In the genomic region with DNA sequence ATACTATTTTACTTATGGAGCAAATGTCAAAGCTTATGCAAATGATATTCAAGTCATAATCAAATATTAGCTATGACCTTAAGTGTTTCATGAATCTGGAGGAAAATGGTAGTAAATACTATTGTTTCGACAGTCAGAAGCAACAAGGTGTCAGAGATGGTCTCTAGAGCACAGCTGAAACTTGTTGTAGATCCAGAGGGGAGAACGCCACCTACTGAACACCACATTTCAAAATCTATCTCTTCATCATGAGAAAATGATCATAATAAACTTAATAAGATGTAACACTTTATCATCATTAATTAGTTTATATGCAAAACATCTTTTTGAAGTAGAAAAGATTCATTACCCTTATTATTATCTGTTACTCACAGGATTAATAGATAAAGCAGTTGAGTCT, we compare ENCODE assay signal across 13 cellular contexts.
DNase-seq lines count a peak whose midpoint lies in the region; TF ChIP-seq lines count a peak whose summit lies in the region.
"Had no signal": no experiment of that assay in that cellular context is flagged by ENCODE, and none has a peak within 500 bp of the region (broad histone marks: within the 10 kb centered on the region; RNA-seq: fewer than 3 reads in every experiment).

No MANE protein-coding gene starts in this region.

- POLR2A ChIA-PET in PC-9 (lab: Charles Lee; ENCODE audit: unreplicated experiment): no interaction called here

- BruUV-seq in PC-9 (replicated peaks; lab: Mats Ljungman, UMichigan): no TSS peak

- H3K4me1 ChIP-seq in PC-9 (replicated peaks; ENCODE audit: insufficient read depth): no peaks in the 10 kb centered on the region
- H3K4me1 ChIP-seq: Caco-2 had no signal

- no peak overlapping the region for H3K4me2 ChIP-seq in PC-9

- no peak overlapping the region for H3K4me3 ChIP-seq in PC-9

- H3F3A ChIP-seq in PC-9 (ENCODE audit: insufficient read depth, low read depth): no peaks in the 10 kb centered on the region

- no peaks in the 10 kb centered on the region; the same call in 1 of the 2 replicates for H3K9me3 ChIP-seq in PC-9 (ENCODE audit: insufficient read depth, low read depth)

- H2AFZ ChIP-seq in PC-9: no peak overlapping the region

- intact Hi-C loops in PC-9 (cut with micrococcal nuclease; ENCODE audit: unreplicated experiment): no loop called here

- H3K36me3 ChIP-seq in PC-9 (ENCODE audit: low read depth): no peaks in the 10 kb centered on the region

- TF ChIP-seq CTCF in PC-9 (conservative IDR thresholded peaks at IDR 0.05): no peak

- no peaks in the 10 kb centered on the region for H3K27me3 ChIP-seq in PC-9 (ENCODE audit: insufficient read depth, low read depth)

- H4K20me1 ChIP-seq in PC-9 (ENCODE audit: insufficient read depth): no peaks in the 10 kb centered on the region

- no peak overlapping the region for H3K27ac ChIP-seq in PC-9
- H3K27ac ChIP-seq: epithelial cell of prostate had no signal

- no peak for TF ChIP-seq EP300 in Ishikawa (IDR thresholded peaks at IDR 0.05; ENCODE audit: borderline replicate concordance)

- DNase-seq in stimulated activated CD4-positive, alpha-beta T cell treated with anti-CD3 and anti-CD28 coated beads, Interleukin-2, amount 100 ng/mL, for 4 hours (ENCODE audit: low read depth): peak; percentile 6
- DNase-seq in stimulated activated CD4-positive, alpha-beta T cell treated with anti-CD3 and anti-CD28 coated beads, Interleukin-2, amount 100 ng/mL, for 24 hours: no peak
- DNase-seq in amniotic epithelial cell (ENCODE audit: low read depth): peak; percentile 33
- DNase-seq in ureter (ENCODE audit: low spot score): no peak
- DNase-seq in PC-9: no peak
- DNase-seq in NOMO-1 treated with DMSO at 0.1 percent for 48 hours (lab: John Stamatoyannopoulos, UW; ENCODE audit: unreplicated experiment): no peak
- no peak for DNase-seq in activated CD8-positive, alpha-beta memory T cell treated with anti-CD3 and anti-CD28 coated beads for 24 hours
- DNase-seq: aorta, NCI-H1417 treated with DMSO at 0.1 percent for 48 hours, NCI-H526 treated with DMSO at 0.1 percent for 48 hours had no signal

- peak; percentile 13; the same call in 1 of the 2 replicates for TF ChIP-seq RAD21 in Ishikawa (IDR thresholded peaks at IDR 0.05; ENCODE audit: low read depth)

- CTCF ChIA-PET in PC-9 (lab: Charles Lee): no interaction called here

- no peaks in the 10 kb centered on the region for H3K9me2 ChIP-seq in PC-9 (ENCODE audit: insufficient read depth)

- H3K79me2 ChIP-seq in PC-9 (ENCODE audit: low read depth): no peaks in the 10 kb centered on the region

TF ChIP-seq in Ishikawa, 13 proteins besides CTCF, POLR2A, EP300 and RAD21:
- TF ChIP-seq, protein P1, sequence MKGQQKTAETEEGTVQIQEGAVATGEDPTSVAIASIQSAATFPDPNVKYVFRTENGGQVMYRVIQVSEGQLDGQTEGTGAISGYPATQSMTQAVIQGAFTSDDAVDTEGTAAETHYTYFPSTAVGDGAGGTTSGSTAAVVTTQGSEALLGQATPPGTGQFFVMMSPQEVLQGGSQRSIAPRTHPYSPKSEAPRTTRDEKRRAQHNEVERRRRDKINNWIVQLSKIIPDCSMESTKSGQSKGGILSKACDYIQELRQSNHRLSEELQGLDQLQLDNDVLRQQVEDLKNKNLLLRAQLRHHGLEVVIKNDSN (IDR thresholded peaks at IDR 0.05): no peak
- TF ChIP-seq TAF1 (IDR thresholded peaks at IDR 0.05; ENCODE audit: low read depth): no peak
- TF ChIP-seq, protein P2, sequence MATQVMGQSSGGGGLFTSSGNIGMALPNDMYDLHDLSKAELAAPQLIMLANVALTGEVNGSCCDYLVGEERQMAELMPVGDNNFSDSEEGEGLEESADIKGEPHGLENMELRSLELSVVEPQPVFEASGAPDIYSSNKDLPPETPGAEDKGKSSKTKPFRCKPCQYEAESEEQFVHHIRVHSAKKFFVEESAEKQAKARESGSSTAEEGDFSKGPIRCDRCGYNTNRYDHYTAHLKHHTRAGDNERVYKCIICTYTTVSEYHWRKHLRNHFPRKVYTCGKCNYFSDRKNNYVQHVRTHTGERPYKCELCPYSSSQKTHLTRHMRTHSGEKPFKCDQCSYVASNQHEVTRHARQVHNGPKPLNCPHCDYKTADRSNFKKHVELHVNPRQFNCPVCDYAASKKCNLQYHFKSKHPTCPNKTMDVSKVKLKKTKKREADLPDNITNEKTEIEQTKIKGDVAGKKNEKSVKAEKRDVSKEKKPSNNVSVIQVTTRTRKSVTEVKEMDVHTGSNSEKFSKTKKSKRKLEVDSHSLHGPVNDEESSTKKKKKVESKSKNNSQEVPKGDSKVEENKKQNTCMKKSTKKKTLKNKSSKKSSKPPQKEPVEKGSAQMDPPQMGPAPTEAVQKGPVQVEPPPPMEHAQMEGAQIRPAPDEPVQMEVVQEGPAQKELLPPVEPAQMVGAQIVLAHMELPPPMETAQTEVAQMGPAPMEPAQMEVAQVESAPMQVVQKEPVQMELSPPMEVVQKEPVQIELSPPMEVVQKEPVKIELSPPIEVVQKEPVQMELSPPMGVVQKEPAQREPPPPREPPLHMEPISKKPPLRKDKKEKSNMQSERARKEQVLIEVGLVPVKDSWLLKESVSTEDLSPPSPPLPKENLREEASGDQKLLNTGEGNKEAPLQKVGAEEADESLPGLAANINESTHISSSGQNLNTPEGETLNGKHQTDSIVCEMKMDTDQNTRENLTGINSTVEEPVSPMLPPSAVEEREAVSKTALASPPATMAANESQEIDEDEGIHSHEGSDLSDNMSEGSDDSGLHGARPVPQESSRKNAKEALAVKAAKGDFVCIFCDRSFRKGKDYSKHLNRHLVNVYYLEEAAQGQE (IDR thresholded peaks at IDR 0.05; ENCODE audit: low read depth): no peak
- TF ChIP-seq CREB1 (IDR thresholded peaks at IDR 0.05; ENCODE audit: low read depth): no peak
- TF ChIP-seq TEAD4 (IDR thresholded peaks at IDR 0.05): no peak
- TF ChIP-seq EGR1 (IDR thresholded peaks at IDR 0.05): no peak
- no peak for TF ChIP-seq FOXM1 (IDR thresholded peaks at IDR 0.05; ENCODE audit: borderline replicate concordance, low read depth)
- no peak for TF ChIP-seq CEBPB (IDR thresholded peaks at IDR 0.05)
- no peak for TF ChIP-seq NFIC (IDR thresholded peaks at IDR 0.05)
- TF ChIP-seq, protein P3, sequence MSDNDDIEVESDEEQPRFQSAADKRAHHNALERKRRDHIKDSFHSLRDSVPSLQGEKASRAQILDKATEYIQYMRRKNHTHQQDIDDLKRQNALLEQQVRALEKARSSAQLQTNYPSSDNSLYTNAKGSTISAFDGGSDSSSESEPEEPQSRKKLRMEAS (IDR thresholded peaks at IDR 0.05): no peak
- TF ChIP-seq TCF12 (IDR thresholded peaks at IDR 0.05; ENCODE audit: low read depth): no peak
- no peak for TF ChIP-seq ZBTB7A (IDR thresholded peaks at IDR 0.05; ENCODE audit: low read depth)

Comparison
In these comparisons a context has a peak if more than half of its experiments do, and no peak if none do; other contexts are left out.
1. DNase-seq: peak in stimulated activated CD4-positive, alpha-beta T cell treated with anti-CD3 and anti-CD28 coated beads, Interleukin-2, amount 100 ng/mL, for 4 hours (single experiment) and amniotic epithelial cell (single experiment); none in stimulated activated CD4-positive, alpha-beta T cell treated with anti-CD3 and anti-CD28 coated beads, Interleukin-2, amount 100 ng/mL, for 24 hours (0 of 2), ureter (single experiment), PC-9 (0 of 2), NOMO-1 treated with DMSO at 0.1 percent for 48 hours (single experiment) and activated CD8-positive, alpha-beta memory T cell treated with anti-CD3 and anti-CD28 coated beads for 24 hours (single experiment).